8 cellular contexts compared by ENCODE assay signal in the genomic region with DNA sequence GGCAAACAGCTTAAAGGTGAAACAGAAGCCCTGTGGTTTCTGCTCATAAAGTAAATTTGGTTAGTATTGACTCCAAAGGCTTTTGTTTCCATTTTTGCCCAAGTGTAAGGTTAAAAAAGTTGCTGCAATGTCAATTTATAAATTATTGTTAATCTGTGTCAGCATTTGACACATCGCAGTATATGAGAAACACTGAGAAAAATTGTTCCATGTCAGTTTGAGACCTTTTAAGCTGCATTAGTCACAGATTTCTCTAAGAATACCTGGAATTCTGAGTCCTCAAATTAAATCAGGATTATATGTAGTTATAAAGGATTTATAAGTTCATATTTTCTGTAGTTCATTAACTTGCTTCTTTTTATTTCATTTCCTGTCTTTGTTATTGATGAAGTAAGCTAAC.
"Had no signal": no experiment of that assay in that cellular context is flagged by ENCODE, and none has a peak within 500 bp of the region (broad histone marks: within the 10 kb centered on the region; RNA-seq: fewer than 3 reads in every experiment).

No MANE protein-coding gene starts in this region.

- H3K36me3 ChIP-seq: HAP-1 had no signal

- H3K9ac ChIP-seq: GM23248 had no signal

- H3K9me3 ChIP-seq: HAP-1 had no signal

- DNase-seq: GM23248, GOT3, H7, HFFc6, IMR-90 had no signal

- H3K4me3 ChIP-seq: GM23248, HAP-1, K562 had no signal

- H3K27ac ChIP-seq: GM23248 had no signal

- H2AFZ ChIP-seq: GM23248 had no signal

- ATAC-seq: HCT116, K562 had no signal

- H3K4me1 ChIP-seq: HAP-1 had no signal
